Comparison of ENCODE assay signal across 13 cellular contexts in genomic region chr10:15815242-15815885, GRCh38.
"Had no signal": no experiment of that assay in that cellular context is flagged by ENCODE, and none has a peak within 500 bp of the region (broad histone marks: within the 10 kb centered on the region; RNA-seq: fewer than 3 reads in every experiment).

No MANE protein-coding gene starts in this region.

- DNase-seq: activated B cell treated with CpG ODN at 0.5 μM for 24 hours; activated CD4-positive, alpha-beta T cell treated with anti-CD3 and anti-CD28 coated beads, Interleukin-2, amount 50 U/mL, for 1 hour; activated naive CD4-positive, alpha-beta T cell treated with anti-CD3 and anti-CD28 coated beads for 36 hours; activated T-cell treated with anti-CD3 and anti-CD28 coated beads for 4 hours; colonic mucosa; effector CD4-positive, alpha-beta T cell; gastrocnemius medialis; heart right ventricle; islet precursor cell; left lung; mesenchymal stem cell; stimulated activated CD4-positive, alpha-beta T cell treated with anti-CD3 and anti-CD28 coated beads, Interleukin-4, amount 100 ng/mL, for 24 hours; upper lobe of right lung had no signal

- H3K27ac ChIP-seq: colonic mucosa, gastrocnemius medialis, left lung, upper lobe of right lung had no signal

- H3K4me1 ChIP-seq: colonic mucosa, left lung had no signal

- ATAC-seq: gastrocnemius medialis, heart right ventricle, left lung, upper lobe of right lung had no signal

- H3K4me3 ChIP-seq: colonic mucosa, gastrocnemius medialis, heart right ventricle, left lung, upper lobe of right lung had no signal

- H3K9me3 ChIP-seq: colonic mucosa, gastrocnemius medialis, heart right ventricle, left lung, upper lobe of right lung had no signal

- H3K27me3 ChIP-seq: colonic mucosa, gastrocnemius medialis, heart right ventricle, left lung, upper lobe of right lung had no signal

- H3K36me3 ChIP-seq: colonic mucosa, gastrocnemius medialis had no signal
